Comparison of ENCODE assay signal across 8 cellular contexts in genomic region chr1:58545591-58546519, GRCh38. TPM values are rescaled to one million over a fixed set of nuclear protein-coding genes. Genes with fewer than 3 reads are reported as not detected.
DNase-seq lines count a peak whose midpoint lies in the region; ATAC-seq, FAIRE-seq and TF ChIP-seq lines count a peak whose summit lies in the region.

No MANE protein-coding gene starts in this region.

- DNase-seq in DMS 273 (lab: John Stamatoyannopoulos, UW; ENCODE audit: unreplicated experiment) (peak; percentile 90), HuH-7 (ENCODE audit: low spot score) (peak; percentile 53), RCC 7860 (ENCODE audit: low spot score) (peak; percentile 51), fibroblast of peridontal ligament (ENCODE audit: extremely low read depth) (peak; percentile 74), natural killer cell (peak; percentile 71)
- peak; percentile 59 for DNase-seq in activated T-helper 9 cell treated with anti-CD3 and anti-CD28 coated beads, Interleukin-2, amount 50 U/mL, for 16 hours (ENCODE audit: low read depth)
- DNase-seq in stimulated activated naive B cell treated with anti-CD40 and anti-IgM and Interleukin-4, amounts not matched to agents 10 μg/mL and 1 μg/mL and 100 μg/mL, for 72 hours, result peak; percentile 79

- FAIRE-seq in RCC 7860 (lab: Jason Lieb, UNC), result no peak

- peak overlapping the region; percentile 93 to 98 for H3K27ac Mint-ChIP-seq in natural killer cell
- peak overlapping the region; percentile 98 for H3K27ac Mint-ChIP-seq in stimulated activated naive B cell treated with anti-CD40 and anti-IgM and Interleukin-4, amounts not matched to agents 10 μg/mL and 1 μg/mL and 100 μg/mL, for 72 hours

- peak overlapping the region; percentile 94 for H3K4me3 Mint-ChIP-seq in natural killer cell
- H3K4me3 Mint-ChIP-seq in stimulated activated naive B cell treated with anti-CD40 and anti-IgM and Interleukin-4, amounts not matched to agents 10 μg/mL and 1 μg/mL and 100 μg/mL, for 72 hours, result peak overlapping the region; percentile 92 to 95

- H3K27me3 Mint-ChIP-seq in natural killer cell (ENCODE audit: low read depth in 2 of 2), result peaks cover 5 to 17% of the 10 kb centered on the region in 2 donors
- H3K27me3 Mint-ChIP-seq in stimulated activated naive B cell treated with anti-CD40 and anti-IgM and Interleukin-4, amounts not matched to agents 10 μg/mL and 1 μg/mL and 100 μg/mL, for 72 hours, result peaks cover 0 to 4% of the 10 kb centered on the region in 2 donors

- peak; percentile 69 for ATAC-seq in GM21528 (IDR thresholded peaks at IDR 0.05; ENCODE audit: low FRiP score, unreplicated experiment)
- ATAC-seq in natural killer cell, result peak; percentile 71 to 82 (median 79)
- ATAC-seq in stimulated activated naive B cell treated with anti-CD40 and anti-IgM and Interleukin-4, amounts not matched to agents 10 μg/mL and 1 μg/mL and 100 μg/mL, for 72 hours (replicated peaks), result peak; percentile 85

- no peaks in the 10 kb centered on the region for H3K36me3 Mint-ChIP-seq in natural killer cell
- H3K36me3 Mint-ChIP-seq in stimulated activated naive B cell treated with anti-CD40 and anti-IgM and Interleukin-4, amounts not matched to agents 10 μg/mL and 1 μg/mL and 100 μg/mL, for 72 hours, result no peaks in the 10 kb centered on the region

- intact Hi-C loops in natural killer cell (cut with micrococcal nuclease), result loop anchor here (1.0 to 2.0 kb wide), 5 partner anchors 30 to 1714 kb away; partner anchors contain the start of genes JUN and MYSM1

- H3K4me1 Mint-ChIP-seq in natural killer cell, result peaks cover 19 to 34% of the 10 kb centered on the region in 2 donors
- peaks cover 12 to 28% of the 10 kb centered on the region in 2 donors for H3K4me1 Mint-ChIP-seq in stimulated activated naive B cell treated with anti-CD40 and anti-IgM and Interleukin-4, amounts not matched to agents 10 μg/mL and 1 μg/mL and 100 μg/mL, for 72 hours

- no peaks in the 10 kb centered on the region for H3K9me3 Mint-ChIP-seq in natural killer cell
- no peaks in the 10 kb centered on the region for H3K9me3 Mint-ChIP-seq in stimulated activated naive B cell treated with anti-CD40 and anti-IgM and Interleukin-4, amounts not matched to agents 10 μg/mL and 1 μg/mL and 100 μg/mL, for 72 hours

- TF ChIP-seq CTCF in natural killer cell (IDR thresholded peaks at IDR 0.05), result no peak

RNA-seq across cellular contexts. Expression of gene OMA1, which starts 0.7 kb away (rescaled TPM):
- 10 to 100 TPM; 27.2 to 41.1 (median 31.2) TPM for total RNA-seq in natural killer cell

RNA-seq across cellular contexts. Expression of gene TACSTD2, which starts 31.2 kb away (rescaled TPM):
- under 1 TPM in 1 of 3 donors, not detected in 2; 0.21 TPM for total RNA-seq in natural killer cell

Comparison
In these comparisons a context has a peak if more than half of its experiments do, and no peak if none do; other contexts are left out.
1. Peak in every context shown above with its lines: DNase-seq and ATAC-seq.